13 cellular contexts compared by ENCODE assay signal in genomic region chr18:11163668-11164067, GRCh38. TPM values are rescaled to one million over a fixed set of nuclear protein-coding genes. Genes with fewer than 3 reads are reported as not detected.
A peak's percentile ranks its signal among the peaks of the same experiment; 100 is the strongest.
DNase-seq lines count a peak whose midpoint lies in the region; ATAC-seq and TF ChIP-seq lines count a peak whose summit lies in the region.
"Had no signal": no experiment of that assay in that cellular context is flagged by ENCODE, and none has a peak within 500 bp of the region (broad histone marks: within the 10 kb centered on the region; RNA-seq: fewer than 3 reads in every experiment).

No MANE protein-coding gene starts in this region.

- H3K27me3 ChIP-seq in cardiac muscle cell: peaks cover 15% of the 10 kb centered on the region
- H3K27me3 ChIP-seq in right atrium auricular region: no peaks in the 10 kb centered on the region
- H3K27me3 ChIP-seq in upper lobe of right lung: peaks cover 4% of the 10 kb centered on the region

- H3K9me3 ChIP-seq in cardiac muscle cell (ENCODE audit: low read depth) (no peaks in the 10 kb centered on the region), right atrium auricular region (no peaks in the 10 kb centered on the region), upper lobe of right lung (no peaks in the 10 kb centered on the region)
- H3K9me3 ChIP-seq: stomach had no signal

- ATAC-seq in left lobe of liver (peak; percentile 98), upper lobe of right lung (peak; percentile 86), GM21737 (IDR thresholded peaks at IDR 0.05; ENCODE audit: unreplicated experiment) (no peak)

- peaks cover 3% of the 10 kb centered on the region for H3K9me3 Mint-ChIP-seq in chondrocyte (ENCODE audit: low read depth)
- H3K9me3 Mint-ChIP-seq: activated naive CD4-positive, alpha-beta T cell treated with anti-CD3 and anti-CD28 coated beads, Interleukin-2, amount 10 ng/mL, durations not matched to agents 7 days and 5 days had no signal

- H3K27ac Mint-ChIP-seq in chondrocyte (ENCODE audit: unreplicated experiment): no peak overlapping the region
- H3K27ac Mint-ChIP-seq: activated naive CD4-positive, alpha-beta T cell treated with anti-CD3 and anti-CD28 coated beads, Interleukin-2, amount 10 ng/mL, durations not matched to agents 7 days and 5 days; CD4-positive, CD25-positive, alpha-beta regulatory T cell had no signal

- H3K36me3 Mint-ChIP-seq in chondrocyte (ENCODE audit: low read depth): peaks cover 1% of the 10 kb centered on the region
- H3K36me3 Mint-ChIP-seq: activated naive CD4-positive, alpha-beta T cell treated with anti-CD3 and anti-CD28 coated beads, Interleukin-2, amount 10 ng/mL, durations not matched to agents 7 days and 5 days; CD4-positive, CD25-positive, alpha-beta regulatory T cell had no signal

- no peaks in the 10 kb centered on the region for H3K4me1 ChIP-seq in cardiac muscle cell (ENCODE audit: low read depth)
- H3K4me1 ChIP-seq in right atrium auricular region: no peaks in the 10 kb centered on the region
- no peaks in the 10 kb centered on the region for H3K4me1 ChIP-seq in upper lobe of right lung

- no peaks in the 10 kb centered on the region for H3K27me3 Mint-ChIP-seq in chondrocyte (ENCODE audit: low read depth)
- H3K27me3 Mint-ChIP-seq: activated naive CD4-positive, alpha-beta T cell treated with anti-CD3 and anti-CD28 coated beads, Interleukin-2, amount 10 ng/mL, durations not matched to agents 7 days and 5 days; CD4-positive, CD25-positive, alpha-beta regulatory T cell had no signal

- intact Hi-C loops in upper lobe of right lung (cut with DNase I): no loop called here

- TF ChIP-seq CTCF in cardiac muscle cell (IDR thresholded peaks at IDR 0.05; ENCODE audit: low read depth, low read length): peak; percentile 75
- peak in 1 of 2 donors; percentile 57 for TF ChIP-seq CTCF in right atrium auricular region (IDR thresholded peaks at IDR 0.05)
- peak; percentile 67 for TF ChIP-seq CTCF in chondrocyte (IDR thresholded peaks at IDR 0.05)
- peak; percentile 53 for TF ChIP-seq CTCF in upper lobe of right lung (IDR thresholded peaks at IDR 0.05)

- H3K27ac ChIP-seq in cardiac muscle cell (no peak overlapping the region), right atrium auricular region (no peak overlapping the region), upper lobe of right lung (no peak overlapping the region)
- H3K27ac ChIP-seq: stomach had no signal

- peaks cover 18% of the 10 kb centered on the region for H3K4me1 Mint-ChIP-seq in chondrocyte (ENCODE audit: low read depth)
- H3K4me1 Mint-ChIP-seq: activated naive CD4-positive, alpha-beta T cell treated with anti-CD3 and anti-CD28 coated beads, Interleukin-2, amount 10 ng/mL, durations not matched to agents 7 days and 5 days; CD4-positive, CD25-positive, alpha-beta regulatory T cell had no signal

- H3K4me3 Mint-ChIP-seq in chondrocyte (ENCODE audit: unreplicated experiment): no peak overlapping the region
- H3K4me3 Mint-ChIP-seq: activated naive CD4-positive, alpha-beta T cell treated with anti-CD3 and anti-CD28 coated beads, Interleukin-2, amount 10 ng/mL, durations not matched to agents 7 days and 5 days; CD4-positive, CD25-positive, alpha-beta regulatory T cell had no signal

- peak; percentile 47 to 54 for DNase-seq in cardiac muscle cell (ENCODE audit: low read depth in 1 of 2, low spot score in 1 of 2)
- DNase-seq in right atrium auricular region (ENCODE audit: low spot score): no peak
- no peak for DNase-seq in chondrocyte (ENCODE audit: low spot score)
- peak; percentile 61 for DNase-seq in left lobe of liver (ENCODE audit: low spot score)
- DNase-seq in upper lobe of right lung: no peak
- DNase-seq in NCI-H446 treated with DMSO at 0.1 percent for 48 hours (lab: John Stamatoyannopoulos, UW): no peak
- DNase-seq in NCI-H2171 (lab: John Stamatoyannopoulos, UW): no peak
- DNase-seq: activated naive CD4-positive, alpha-beta T cell treated with anti-CD3 and anti-CD28 coated beads, Interleukin-2, amount 10 ng/mL, durations not matched to agents 7 days and 5 days; NCI-H2029 treated with DMSO at 0.1 percent for 48 hours; stomach; T-helper 1 cell had no signal

- H3K36me3 ChIP-seq in cardiac muscle cell (no peaks in the 10 kb centered on the region), right atrium auricular region (no peaks in the 10 kb centered on the region), upper lobe of right lung (no peaks in the 10 kb centered on the region)
- H3K36me3 ChIP-seq: stomach had no signal

- H3K4me3 ChIP-seq in cardiac muscle cell (no peak overlapping the region), right atrium auricular region (no peak overlapping the region), upper lobe of right lung (no peak overlapping the region)
- H3K4me3 ChIP-seq: stomach had no signal

RNA-seq across cellular contexts. Expression of gene PIEZO2, which starts 14.3 kb away (rescaled TPM):
- total RNA-seq in cardiac muscle cell (0.32 and 0.69 TPM in 2 replicates), right atrium auricular region (1 to 10 TPM in 1 of 2 donors, under 1 TPM in 1; 0.63 to 3.0 TPM), chondrocyte (115 to 147 TPM (median 142 TPM) in 3 replicates), left lobe of liver (7.3 TPM), upper lobe of right lung (20.4 TPM)
- polyA plus RNA-seq in cardiac muscle cell: 0.04 and 0.42 TPM in 2 replicates
- total RNA-seq: CD4-positive, CD25-positive, alpha-beta regulatory T cell had no signal
- polyA plus RNA-seq: CD4-positive, CD25-positive, alpha-beta regulatory T cell had no signal

Comparison
In these comparisons a context has a peak if more than half of its experiments do, and no peak if none do; other contexts are left out.
1. DNase-seq: peak in cardiac muscle cell (2 of 2) and left lobe of liver (single experiment); none in right atrium auricular region (single experiment), chondrocyte (single experiment), upper lobe of right lung (single experiment), NCI-H446 treated with DMSO at 0.1 percent for 48 hours (single experiment) and NCI-H2171 (single experiment).